ENCODE assay signal across 1 cellular context in genomic region chr4:140776551-140776950, GRCh38.
TF ChIP-seq lines count a peak whose summit lies in the region.

No MANE protein-coding gene starts in this region.

TF ChIP-seq in SK-N-SH, 30 proteins besides CTCF, POLR2A, EP300 and RAD21 (continued from another document):
- TF ChIP-seq REST (IDR thresholded peaks at IDR 0.05; ENCODE audit: low read depth, low read length), result no peak
- TF ChIP-seq POLR2AphosphoS5 (IDR thresholded peaks at IDR 0.05; ENCODE audit: low read depth, low read length), result no peak
- TF ChIP-seq TCF12 (IDR thresholded peaks at IDR 0.05), result no peak
- no peak for TF ChIP-seq USF1 (IDR thresholded peaks at IDR 0.05; ENCODE audit: borderline replicate concordance, low read depth)
- no peak for TF ChIP-seq YY1 (IDR thresholded peaks at IDR 0.05; ENCODE audit: low read depth)
- no peak for TF ChIP-seq NFIC (IDR thresholded peaks at IDR 0.05; ENCODE audit: borderline replicate concordance)
- TF ChIP-seq TAF1 (IDR thresholded peaks at IDR 0.05; ENCODE audit: borderline replicate concordance, low read depth, low read length), result no peak
TF ChIP-seq in SK-N-SH: peak in this region for 0.
